ENCODE assay signal across 1 cellular context in genomic region chr1:42965339-42965738, GRCh38.
TF ChIP-seq lines count a peak whose summit lies in the region.

No MANE protein-coding gene starts in this region.

TF ChIP-seq in HCT116, 20 proteins besides CTCF, POLR2A, EP300 and RAD21 (continued from another document):
- TF ChIP-seq ZBTB33 (IDR thresholded peaks at IDR 0.05; ENCODE audit: extremely low read depth, insufficient replicate concordance, low read length) (no peak), EZH2phosphoT487 (IDR thresholded peaks at IDR 0.05; ENCODE audit: borderline replicate concordance) (no peak), REST (IDR thresholded peaks at IDR 0.05; ENCODE audit: low read depth) (no peak), JUND (IDR thresholded peaks at IDR 0.05) (no peak), SP1 (IDR thresholded peaks at IDR 0.05; ENCODE audit: low read depth) (no peak), FOSL1 (IDR thresholded peaks at IDR 0.05; ENCODE audit: low read depth) (no peak), EZH2 (IDR thresholded peaks at IDR 0.05) (no peak)
